ENCODE assay signal across 8 cellular contexts in the genomic region with DNA sequence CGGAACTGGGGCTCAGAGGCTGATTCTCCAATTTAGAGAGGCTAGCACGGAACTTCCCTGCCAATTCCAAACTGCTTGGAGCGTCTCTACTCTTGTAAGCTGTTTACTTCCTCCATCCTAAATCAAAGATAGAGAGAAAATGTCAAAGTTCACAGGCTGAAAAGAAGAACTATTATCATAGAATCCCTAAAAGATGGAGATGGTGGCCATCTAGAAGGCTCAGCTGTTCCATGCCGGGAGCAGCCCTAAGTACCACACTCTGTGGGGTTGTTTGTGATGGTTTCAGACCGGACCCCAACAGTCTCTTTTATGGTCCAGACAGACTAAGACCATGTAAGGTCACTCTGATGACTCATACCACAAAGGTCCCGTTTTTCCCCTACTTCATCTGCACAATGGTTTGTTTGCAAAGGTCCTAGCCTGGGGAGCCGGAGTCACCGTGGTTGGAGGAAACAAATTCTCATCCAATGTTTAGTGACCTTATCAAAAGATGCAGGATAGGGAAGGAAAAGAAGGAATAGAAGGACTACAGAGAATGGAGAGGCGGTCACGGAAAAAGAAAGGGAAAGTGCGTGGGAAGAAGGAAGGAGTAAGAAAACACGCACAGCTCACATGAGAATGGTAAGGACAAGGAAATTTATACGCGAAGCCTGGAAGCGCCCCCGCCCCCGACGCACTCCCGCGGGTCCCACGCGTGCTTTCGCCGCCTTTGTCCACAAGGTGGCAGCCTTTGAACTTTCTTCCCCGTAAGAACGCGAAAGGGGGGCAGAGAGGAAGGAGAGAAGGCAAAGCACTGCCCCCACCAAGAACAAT. TPM values are rescaled to one million over a fixed set of nuclear protein-coding genes. Genes with fewer than 3 reads are reported as not detected.
DNase-seq lines count a peak whose midpoint lies in the region; ATAC-seq, FAIRE-seq and TF ChIP-seq lines count a peak whose summit lies in the region.

No MANE protein-coding gene starts in this region.

- H3K9me3 ChIP-seq in adipocyte (ENCODE audit: control insufficient read depth, low read length) (no peaks in the 10 kb centered on the region), right atrium auricular region (no peaks in the 10 kb centered on the region)

- DNase-seq in Daoy (ENCODE audit: low read depth) (peak; percentile 54), HTR-8/SVneo (ENCODE audit: insufficient read length, low spot score) (peak; percentile 70), SK-MEL-5 (ENCODE audit: low read depth, low spot score) (peak; percentile 87), adipocyte (ENCODE audit: low read depth) (peak; percentile 94), right atrium auricular region (ENCODE audit: low spot score) (peak; percentile 72), posterior vena cava (ENCODE audit: low spot score) (peak; percentile 90), AML-193 (lab: John Stamatoyannopoulos, UW) (no peak)

- ATAC-seq in HG03460 (IDR thresholded peaks at IDR 0.05; ENCODE audit: unreplicated experiment), result no peak

- intact Hi-C loops in posterior vena cava (cut with DNase I), result loop anchor here (2.0 to 5.0 kb wide), 2 partner anchors 294 to 295 kb away; no protein-coding TSS in a partner anchor

- in situ Hi-C loops in SK-MEL-5 (cut with HindIII; ENCODE audit: low pct_unique_long_range_greater_than_20kb, low sequenced_read_pairs), result no loop called here

- peak overlapping the region; percentile 92 for H3K9ac ChIP-seq in adipocyte (ENCODE audit: low read length)

- TF ChIP-seq CTCF in right atrium auricular region (IDR thresholded peaks at IDR 0.05), result peak; percentile 80 to 86

- H3K36me3 ChIP-seq in adipocyte (ENCODE audit: control insufficient read depth, insufficient read depth, low read length, severe bottlenecking) (no peaks in the 10 kb centered on the region), right atrium auricular region (no peaks in the 10 kb centered on the region)

- no peaks in the 10 kb centered on the region for H3K27me3 ChIP-seq in adipocyte (replicated peaks; ENCODE audit: control insufficient read depth, insufficient read depth, low read length)
- H3K27me3 ChIP-seq in right atrium auricular region, result peaks cover 0 to 4% of the 10 kb centered on the region in 2 donors

- peak; percentile 36 for FAIRE-seq in HTR-8/SVneo (lab: Jason Lieb, UNC)

- H3K4me1 ChIP-seq in adipocyte (ENCODE audit: control insufficient read depth, insufficient read depth, low read length), result peaks cover 33% of the 10 kb centered on the region
- peaks cover 0 to 25% of the 10 kb centered on the region in 2 donors for H3K4me1 ChIP-seq in right atrium auricular region

- peak overlapping the region in 1 of 2 donors; percentile 77 for H3K27ac ChIP-seq in right atrium auricular region

- H3K4me3 ChIP-seq in adipocyte (ENCODE audit: low read length) (peak overlapping the region; percentile 96), right atrium auricular region (peak overlapping the region; percentile 66 to 67)

RNA-seq across cellular contexts. Expression of gene ANTXR1, which starts 0.5 kb away (rescaled TPM):
- 7.5 and 11.1 TPM in 2 replicates for total RNA-seq in Daoy (2014; rRNA removed; shearing (Covaris generic))
- 51.6 and 55.2 TPM in 2 replicates for total RNA-seq in SK-MEL-5 (2014; rRNA removed; shearing (Covaris generic))
- 127 and 159 TPM in 2 replicates for polyA plus RNA-seq in SK-MEL-5 (2015; cell fraction: cytosol; rRNA removed)
- polyA plus RNA-seq in SK-MEL-5 (2015; cell fraction: nucleus; rRNA removed), result 31.0 and 40.5 TPM in 2 replicates
- total RNA-seq in right atrium auricular region (10 to 100 TPM; 27.3 to 52.2 TPM), posterior vena cava (100 to 1,000 TPM; 146 to 147 TPM)

RNA-seq across cellular contexts. Expression of gene GKN1, which starts 38.1 kb away (rescaled TPM):
- total RNA-seq in Daoy (2014; rRNA removed; shearing (Covaris generic)), result not detected in 2 replicates
- total RNA-seq in SK-MEL-5 (2014; rRNA removed; shearing (Covaris generic)), result not detected in 2 replicates
- not detected in 2 replicates for polyA plus RNA-seq in SK-MEL-5 (2015; cell fraction: cytosol; rRNA removed)
- not detected in 2 replicates for polyA plus RNA-seq in SK-MEL-5 (2015; cell fraction: nucleus; rRNA removed)
- total RNA-seq in right atrium auricular region (not detected), posterior vena cava (not detected)

RNA-seq across cellular contexts. Expression of gene GKN2, which starts 59.8 kb away (rescaled TPM):
- 0.06 TPM in 1 of 2 replicates, not detected in the other for total RNA-seq in Daoy (2014; rRNA removed; shearing (Covaris generic))
- total RNA-seq in SK-MEL-5 (2014; rRNA removed; shearing (Covaris generic)), result not detected in 2 replicates
- polyA plus RNA-seq in SK-MEL-5 (2015; cell fraction: cytosol; rRNA removed), result 0.43 TPM in 1 of 2 replicates, not detected in the other
- not detected in 2 replicates for polyA plus RNA-seq in SK-MEL-5 (2015; cell fraction: nucleus; rRNA removed)
- not detected for total RNA-seq in right atrium auricular region
- total RNA-seq in posterior vena cava, result not detected

Comparison
In these comparisons a context has a peak if more than half of its experiments do, and no peak if none do; other contexts are left out.
1. DNase-seq: peak in Daoy (single experiment), HTR-8/SVneo (single experiment), SK-MEL-5 (single experiment), adipocyte (single experiment), right atrium auricular region (single experiment) and posterior vena cava (single experiment); none in AML-193 (0 of 2).